ENCODE assay signal across 8 cellular contexts in the genomic region with DNA sequence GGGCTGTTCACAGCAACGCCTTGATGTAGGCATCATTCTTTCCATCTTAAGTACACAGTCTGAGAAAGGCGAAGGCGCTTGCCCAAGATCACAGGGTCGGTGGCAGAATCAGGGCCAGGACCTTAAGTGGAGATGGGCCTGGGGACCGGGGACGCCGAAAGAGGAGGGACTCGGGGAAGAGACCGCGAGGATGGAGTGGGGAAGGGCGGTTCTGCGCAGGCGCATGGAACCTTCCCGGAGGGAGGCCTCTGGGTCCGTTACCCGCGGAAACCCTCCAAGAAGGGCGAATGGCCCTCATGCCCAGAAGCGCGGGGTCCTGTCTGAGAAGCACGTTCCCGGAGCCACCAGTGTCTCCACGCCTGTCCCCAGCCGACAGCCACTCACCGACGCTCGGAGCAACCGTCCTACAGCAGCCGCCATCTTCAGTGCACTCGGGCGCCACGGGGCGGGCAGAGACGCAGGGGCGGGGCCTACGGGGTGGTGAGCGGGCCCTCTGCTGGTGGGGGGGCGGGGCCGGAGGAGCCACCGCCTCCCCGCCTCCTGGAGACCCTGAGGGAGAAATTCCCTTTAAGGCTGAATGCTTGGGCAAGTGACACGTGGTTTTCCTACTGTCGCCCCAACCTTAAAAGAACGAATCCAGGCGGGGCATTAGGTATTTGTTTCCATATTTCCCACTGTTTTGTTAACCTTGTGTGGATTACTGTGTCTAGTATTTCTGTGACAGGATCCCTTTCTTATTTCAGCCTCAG. TPM values are rescaled to one million over a fixed set of nuclear protein-coding genes. Genes with fewer than 3 reads are reported as not detected.
DNase-seq lines count a peak whose midpoint lies in the region; ATAC-seq, FAIRE-seq and TF ChIP-seq lines count a peak whose summit lies in the region.

A gene (minus strand): TSS at position 442 of the 749 bp plus-strand sequence. CDS start 22 bp downstream, at position 420.

- TF ChIP-seq CTCF in BE2C (IDR thresholded peaks at IDR 0.05; ENCODE audit: low read depth, low read length) (no peak), colonic mucosa (IDR thresholded peaks at IDR 0.05) (no peak)

- peak; percentile 96 for DNase-seq in BE2C
- peak; percentile 87 for DNase-seq in GM19239 (ENCODE audit: insufficient read length, low spot score)
- DNase-seq in NCI-H524 treated with DMSO at 0.1 percent for 48 hours (lab: John Stamatoyannopoulos, UW), result peak; percentile 28
- peak; percentile 97 for DNase-seq in activated CD4-positive, alpha-beta T cell treated with anti-CD3 and anti-CD28 coated beads for 48 hours
- peak; percentile 94 for DNase-seq in colonic mucosa
- DNase-seq in left lobe of liver (ENCODE audit: low spot score), result peak; percentile 92
- DNase-seq in stimulated activated CD4-positive, alpha-beta T cell treated with anti-CD3 and anti-CD28 coated beads, Interleukin-2, amount 100 ng/mL, for 48 hours, result peak; percentile 94 to 96

- peak within 1 kb of the TSS; percentile 85 for H3K27ac ChIP-seq in colonic mucosa

- FAIRE-seq in GM19239 (lab: Jason Lieb, UNC), result peak; percentile 96

- H3K9me3 ChIP-seq in BE2C (no peaks in the 10 kb centered on the region), colonic mucosa (no peaks in the 10 kb centered on the region)

- peak within 1 kb of the TSS; percentile 93 for H3K4me3 ChIP-seq in BE2C (ENCODE audit: low read depth, low read length)
- peak within 1 kb of the TSS; percentile 65 for H3K4me3 ChIP-seq in colonic mucosa

- ATAC-seq in HG03457 (IDR thresholded peaks at IDR 0.05; ENCODE audit: unreplicated experiment), result peak; percentile 83
- peak; percentile 98 for ATAC-seq in left lobe of liver

- intact Hi-C loops in colonic mucosa (cut with DNase I), result no loop called here

- H3K4me1 ChIP-seq in BE2C, result peaks cover 8% of the 10 kb centered on the region
- no peaks in the 10 kb centered on the region for H3K4me1 ChIP-seq in colonic mucosa

- H3K27me3 ChIP-seq in BE2C, result no peaks in the 10 kb centered on the region
- no peaks in the 10 kb centered on the region for H3K27me3 ChIP-seq in colonic mucosa

- H3K36me3 ChIP-seq in BE2C, result peaks cover 25% of the 10 kb centered on the region
- H3K36me3 ChIP-seq in colonic mucosa, result no peaks in the 10 kb centered on the region

- peak within 1 kb of the TSS; percentile 86 to 90 for H3K9ac ChIP-seq in colonic mucosa (ENCODE audit: low read depth in 2 of 2, low read length in 2 of 2)

RNA-seq across cellular contexts. Expression of the gene that starts here (rescaled TPM):
- polyA plus RNA-seq in BE2C (2012; ENCODE audit: insufficient read depth, insufficient read length, low read depth), result 99.1 TPM
- 100 to 1,000 TPM; 147 to 156 TPM for total RNA-seq in colonic mucosa
- total RNA-seq in left lobe of liver, result 157 TPM

Comparison
In these comparisons a context has a peak if more than half of its experiments do, and no peak if none do; other contexts are left out.
1. Peak in every context shown above with its lines: DNase-seq, ATAC-seq, H3K4me3 ChIP-seq and H3K27ac ChIP-seq.
2. DNase-seq: peak in every context shown above with its lines; median percentile 97 in activated CD4-positive, alpha-beta T cell treated with anti-CD3 and anti-CD28 coated beads for 48 hours; 96 in BE2C; 95 in stimulated activated CD4-positive, alpha-beta T cell treated with anti-CD3 and anti-CD28 coated beads, Interleukin-2, amount 100 ng/mL, for 48 hours; 94 in colonic mucosa; 92 in left lobe of liver; 87 in GM19239; 28 in NCI-H524 treated with DMSO at 0.1 percent for 48 hours.